Comparison of ENCODE assay signal across 12 cellular contexts in the genomic region with DNA sequence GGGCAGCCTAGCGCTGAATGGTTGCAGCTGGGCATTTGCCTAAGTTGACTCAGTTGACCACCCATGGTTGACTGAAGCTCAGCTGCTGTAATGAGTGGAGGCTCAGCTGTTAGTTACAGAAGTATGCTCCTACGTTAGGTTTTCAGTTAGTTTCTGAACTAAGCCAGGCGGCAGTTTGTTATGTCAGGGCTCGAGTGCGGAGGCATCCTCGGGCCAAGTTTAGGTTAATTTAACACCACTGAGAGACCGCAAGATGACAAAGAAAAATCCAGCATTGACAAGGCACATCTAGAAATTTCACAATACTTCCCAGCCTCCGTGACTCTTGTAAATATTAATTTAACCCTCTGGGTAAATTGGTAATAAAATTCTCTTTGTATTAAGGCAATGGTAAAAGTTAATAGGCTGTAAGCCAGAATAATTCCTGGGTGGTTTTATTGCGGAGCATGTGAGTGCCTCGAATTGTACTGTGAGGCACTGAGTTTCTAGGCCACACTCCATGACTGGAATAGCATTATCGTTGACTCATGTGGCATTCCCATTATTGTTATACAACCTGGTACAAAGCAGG. TPM values are rescaled to one million over a fixed set of nuclear protein-coding genes. Genes with fewer than 3 reads are reported as not detected.
A peak's percentile ranks its signal among the peaks of the same experiment; 100 is the strongest.
DNase-seq lines count a peak whose midpoint lies in the region; ATAC-seq and TF ChIP-seq lines count a peak whose summit lies in the region.
"Had no signal": no experiment of that assay in that cellular context is flagged by ENCODE, and none has a peak within 500 bp of the region (broad histone marks: within the 10 kb centered on the region; RNA-seq: fewer than 3 reads in every experiment).

No MANE protein-coding gene starts in this region.

- H3K9me3 ChIP-seq in esophagus muscularis mucosa: no peaks in the 10 kb centered on the region

- WGBS in esophagus muscularis mucosa: 89% methylated on average over 11 of the region's 11 CpGs

- H3K4me1 ChIP-seq in esophagus muscularis mucosa: peaks cover 0 to 7% (median 5%) of the 10 kb centered on the region in 4 donors

- no peaks in the 10 kb centered on the region for H3K36me3 ChIP-seq in esophagus muscularis mucosa
- H3K36me3 ChIP-seq: WERI-Rb-1 had no signal

- no peaks in the 10 kb centered on the region for H3K27me3 ChIP-seq in esophagus muscularis mucosa

- no peak for TF ChIP-seq CTCF in esophagus muscularis mucosa (IDR thresholded peaks at IDR 0.05)

- intact Hi-C loops in esophagus muscularis mucosa (cut with DNase I): no loop called here

- H3K27ac ChIP-seq in esophagus muscularis mucosa (replicated peaks in 1 of 4): no peak overlapping the region
- H3K27ac ChIP-seq: WERI-Rb-1 had no signal

- no peak for TF ChIP-seq EP300 in esophagus muscularis mucosa (IDR thresholded peaks at IDR 0.05)

- ATAC-seq in GM18517 (IDR thresholded peaks at IDR 0.05; ENCODE audit: unreplicated experiment): peak; percentile 69
- ATAC-seq in GM21786 (IDR thresholded peaks at IDR 0.05; ENCODE audit: unreplicated experiment): peak; percentile 74
- peak; percentile 84 for ATAC-seq in HG03354 (IDR thresholded peaks at IDR 0.05; ENCODE audit: poor library complexity, severe bottlenecking, unreplicated experiment)
- no peak for ATAC-seq in GM21367 (IDR thresholded peaks at IDR 0.05; ENCODE audit: unreplicated experiment)

- DNase-seq in fibroblast of gingiva (ENCODE audit: low read depth): peak; percentile 27
- no peak for DNase-seq in HuH-7.5 (ENCODE audit: low spot score)
- DNase-seq in superior temporal gyrus (ENCODE audit: extremely low spot score): no peak
- DNase-seq in esophagus muscularis mucosa (ENCODE audit: extremely low spot score): no peak
- DNase-seq: activated naive CD4-positive, alpha-beta T cell treated with anti-CD3 and anti-CD28 coated beads, Interleukin-2, amount 10 ng/mL, durations not matched to agents 7 days and 5 days; CD4-positive, alpha-beta memory T cell; effector memory CD4-positive, alpha-beta T cell; WERI-Rb-1 had no signal

- TF ChIP-seq POLR2A in esophagus muscularis mucosa (IDR thresholded peaks at IDR 0.05; ENCODE audit: low read depth): no peak

- no peak overlapping the region for H3K4me3 ChIP-seq in esophagus muscularis mucosa

RNA-seq across cellular contexts. Expression of gene CDKN2AIP, which starts 33.1 kb away (rescaled TPM):
- 10 to 100 TPM; 19.4 to 21.8 (median 20.5) TPM for total RNA-seq in esophagus muscularis mucosa
